In genomic region chr7:107622429-107622828, GRCh38 we compare ENCODE assay signal across 8 cellular contexts. TPM values are rescaled to one million over a fixed set of nuclear protein-coding genes. Genes with fewer than 3 reads are reported as not detected.
DNase-seq lines count a peak whose midpoint lies in the region; ATAC-seq and TF ChIP-seq lines count a peak whose summit lies in the region.

No MANE protein-coding gene starts in this region.

- POLR2A ChIA-PET in WTC11 (lab: Charles Lee) = no interaction called here

- no peaks in the 10 kb centered on the region for H3K4me1 Mint-ChIP-seq in activated T-cell treated with anti-CD3 and anti-CD28 coated beads, Interleukin-2, amount 50 U/mL, for 72 hours (ENCODE audit: low read depth)
- H3K4me1 Mint-ChIP-seq in stimulated activated naive CD8-positive, alpha-beta T cell treated with anti-CD3 and anti-CD28 coated beads, Interleukin-15, amount 100 ng/mL, for 72 hours = no peaks in the 10 kb centered on the region
- no peaks in the 10 kb centered on the region for H3K4me1 Mint-ChIP-seq in WTC11

- H3K9me3 Mint-ChIP-seq in activated T-cell treated with anti-CD3 and anti-CD28 coated beads, Interleukin-2, amount 50 U/mL, for 72 hours = peaks cover 0 to 2% of the 10 kb centered on the region in 2 donors
- no peaks in the 10 kb centered on the region for H3K9me3 Mint-ChIP-seq in stimulated activated naive CD8-positive, alpha-beta T cell treated with anti-CD3 and anti-CD28 coated beads, Interleukin-15, amount 100 ng/mL, for 72 hours
- peaks cover 7% of the 10 kb centered on the region for H3K9me3 Mint-ChIP-seq in WTC11

- DNase-seq in activated T-cell treated with anti-CD3 and anti-CD28 coated beads, Interleukin-2, amount 50 U/mL, for 72 hours = no peak
- no peak for DNase-seq in activated T-cell treated with anti-CD3 and anti-CD28 coated beads, Interleukin-2, amount 50 U/mL, for 1 hour
- peak; percentile 46 to 59 for DNase-seq in foreskin keratinocyte
- DNase-seq in stimulated activated naive CD8-positive, alpha-beta T cell treated with anti-CD3 and anti-CD28 coated beads, Interleukin-15, amount 100 ng/mL, for 72 hours = no peak
- no peak for DNase-seq in WTC11 (ENCODE audit: low spot score)
- DNase-seq in nucleus accumbens (lab: John Stamatoyannopoulos, UW) = no peak
- no peak for DNase-seq in activated CD4-positive, CD25-positive, alpha-beta regulatory T cell treated with anti-CD3 and anti-CD28 coated beads, Interleukin-2, amount 50 U/mL, for 72 hours

- H3K27ac ChIP-seq in foreskin keratinocyte = no peak overlapping the region

- ATAC-seq in activated T-cell treated with anti-CD3 and anti-CD28 coated beads, Interleukin-2, amount 50 U/mL, for 72 hours (replicated peaks in 1 of 2) = peak; percentile 62 to 95
- ATAC-seq in foreskin keratinocyte (peak; percentile 51), WTC11 (no peak)
- ATAC-seq in stimulated activated naive CD8-positive, alpha-beta T cell treated with anti-CD3 and anti-CD28 coated beads, Interleukin-15, amount 100 ng/mL, for 72 hours = peak; percentile 61

- TF ChIP-seq CTCF in foreskin keratinocyte (conservative IDR thresholded peaks at IDR 0.05) = no peak
- TF ChIP-seq CTCF in WTC11 (IDR thresholded peaks at IDR 0.05) = no peak

- no peaks in the 10 kb centered on the region for H3K27me3 Mint-ChIP-seq in activated T-cell treated with anti-CD3 and anti-CD28 coated beads, Interleukin-2, amount 50 U/mL, for 72 hours (ENCODE audit: low read depth)
- no peaks in the 10 kb centered on the region for H3K27me3 Mint-ChIP-seq in stimulated activated naive CD8-positive, alpha-beta T cell treated with anti-CD3 and anti-CD28 coated beads, Interleukin-15, amount 100 ng/mL, for 72 hours
- H3K27me3 Mint-ChIP-seq in WTC11 (ENCODE audit: low read depth) = no peaks in the 10 kb centered on the region

- no peaks in the 10 kb centered on the region for H3K27me3 ChIP-seq in foreskin keratinocyte

- CTCF ChIA-PET in WTC11 (lab: Charles Lee) = no interaction called here

- no peaks in the 10 kb centered on the region for H3K4me1 ChIP-seq in foreskin keratinocyte

- H3K36me3 Mint-ChIP-seq in activated T-cell treated with anti-CD3 and anti-CD28 coated beads, Interleukin-2, amount 50 U/mL, for 72 hours (ENCODE audit: insufficient read depth in 2 of 2) = peaks cover 0 to 6% of the 10 kb centered on the region in 2 donors
- H3K36me3 Mint-ChIP-seq in WTC11 = no peaks in the 10 kb centered on the region

- no peak overlapping the region for H3K4me3 Mint-ChIP-seq in activated T-cell treated with anti-CD3 and anti-CD28 coated beads, Interleukin-2, amount 50 U/mL, for 72 hours
- H3K4me3 Mint-ChIP-seq in stimulated activated naive CD8-positive, alpha-beta T cell treated with anti-CD3 and anti-CD28 coated beads, Interleukin-15, amount 100 ng/mL, for 72 hours = no peak overlapping the region
- no peak overlapping the region for H3K4me3 Mint-ChIP-seq in WTC11

- no peak overlapping the region for H3K27ac Mint-ChIP-seq in activated T-cell treated with anti-CD3 and anti-CD28 coated beads, Interleukin-2, amount 50 U/mL, for 72 hours
- no peak overlapping the region for H3K27ac Mint-ChIP-seq in stimulated activated naive CD8-positive, alpha-beta T cell treated with anti-CD3 and anti-CD28 coated beads, Interleukin-15, amount 100 ng/mL, for 72 hours
- H3K27ac Mint-ChIP-seq in WTC11 = no peak overlapping the region

TF ChIP-seq in PFSK-1, 5 proteins besides CTCF, POLR2A, EP300 and RAD21:
- TF ChIP-seq SIN3A (IDR thresholded peaks at IDR 0.05; ENCODE audit: borderline replicate concordance, insufficient read depth, low read length) (no peak), POLR2AphosphoS5 (IDR thresholded peaks at IDR 0.05; ENCODE audit: low read depth, low read length) (peak; percentile 36; the same call in 1 of the 2 replicates), TAF1 (IDR thresholded peaks at IDR 0.05; ENCODE audit: borderline replicate concordance, insufficient read depth, low read length) (no peak)

TF ChIP-seq in WTC11, 78 proteins besides CTCF, POLR2A, EP300 and RAD21 (continues in another document):
- TF ChIP-seq AFF4 (CRISPR knock-in tag; IDR thresholded peaks at IDR 0.05; ENCODE audit: borderline replicate concordance) (no peak), GTF2I (CRISPR knock-in tag; conservative IDR thresholded peaks at IDR 0.05) (no peak), CDX4 (CRISPR knock-in tag; IDR thresholded peaks at IDR 0.05; ENCODE audit: borderline replicate concordance) (no peak), ERG (CRISPR knock-in tag; IDR thresholded peaks at IDR 0.05) (no peak), E2F5 (CRISPR knock-in tag; IDR thresholded peaks at IDR 0.05) (no peak), ZNF423 (CRISPR knock-in tag; IDR thresholded peaks at IDR 0.05) (no peak), ATF1 (CRISPR knock-in tag; IDR thresholded peaks at IDR 0.05) (no peak), ZNF138 (CRISPR knock-in tag; conservative IDR thresholded peaks at IDR 0.05) (no peak), OVOL2 (CRISPR knock-in tag; IDR thresholded peaks at IDR 0.05; ENCODE audit: borderline replicate concordance) (no peak)

RNA-seq across cellular contexts. Expression of gene SLC26A4, which starts 38.2 kb away (rescaled TPM):
- 10 to 100 TPM in 1 of 2 donors, 1 to 10 TPM in 1; 7.9 to 18.3 TPM for total RNA-seq in activated T-cell treated with anti-CD3 and anti-CD28 coated beads, Interleukin-2, amount 50 U/mL, for 72 hours
- 1.3 TPM for polyA plus RNA-seq in PFSK-1 (2012; ENCODE audit: insufficient read length, low read depth)
- 0.07 and 0.14 TPM in 2 replicates for total RNA-seq in foreskin keratinocyte
- polyA plus RNA-seq in foreskin keratinocyte = 0.01 and 0.12 TPM in 2 replicates
- total RNA-seq in WTC11 (2021) = 0.09 to 0.22 TPM in 2 of 3 replicates, not detected in the other

RNA-seq across cellular contexts. Expression of gene BCAP29, which starts 42.4 kb away (rescaled TPM):
- 10 to 100 TPM; 37.8 to 44.3 TPM for total RNA-seq in activated T-cell treated with anti-CD3 and anti-CD28 coated beads, Interleukin-2, amount 50 U/mL, for 72 hours
- polyA plus RNA-seq in PFSK-1 (2012; ENCODE audit: insufficient read length, low read depth) = 26.2 TPM
- 70.4 and 80.3 TPM in 2 replicates for total RNA-seq in foreskin keratinocyte
- polyA plus RNA-seq in foreskin keratinocyte = 42.4 and 43.4 TPM in 2 replicates
- total RNA-seq in WTC11 (2021) = 14.5 to 19.6 TPM (median 19.0 TPM) in 3 replicates

RNA-seq across cellular contexts. Expression of gene DUS4L, which starts 58.7 kb away (rescaled TPM):
- total RNA-seq in activated T-cell treated with anti-CD3 and anti-CD28 coated beads, Interleukin-2, amount 50 U/mL, for 72 hours = 10 to 100 TPM; 14.9 to 16.3 TPM
- polyA plus RNA-seq in PFSK-1 (2012; ENCODE audit: insufficient read length, low read depth) = 3.5 TPM
- 11.6 and 11.9 TPM in 2 replicates for total RNA-seq in foreskin keratinocyte
- 7.3 and 8.7 TPM in 2 replicates for polyA plus RNA-seq in foreskin keratinocyte
- 10.0 to 15.3 TPM (median 10.4 TPM) in 3 replicates for total RNA-seq in WTC11 (2021)

RNA-seq across cellular contexts. Expression of gene COG5, which starts 58.7 kb away (rescaled TPM):
- 10 to 100 TPM; 30.4 to 55.5 TPM for total RNA-seq in activated T-cell treated with anti-CD3 and anti-CD28 coated beads, Interleukin-2, amount 50 U/mL, for 72 hours
- polyA plus RNA-seq in PFSK-1 (2012; ENCODE audit: insufficient read length, low read depth) = 57.9 TPM
- 46.5 and 48.4 TPM in 2 replicates for total RNA-seq in foreskin keratinocyte
- polyA plus RNA-seq in foreskin keratinocyte = 12.8 and 14.9 TPM in 2 replicates
- total RNA-seq in WTC11 (2021) = 23.3 to 24.5 TPM (median 23.8 TPM) in 3 replicates

Comparison
In these comparisons a context has a peak if more than half of its experiments do, and no peak if none do; other contexts are left out.
1. DNase-seq: peak in foreskin keratinocyte (2 of 2); none in activated T-cell treated with anti-CD3 and anti-CD28 coated beads, Interleukin-2, amount 50 U/mL, for 72 hours (0 of 2), activated T-cell treated with anti-CD3 and anti-CD28 coated beads, Interleukin-2, amount 50 U/mL, for 1 hour (single experiment), stimulated activated naive CD8-positive, alpha-beta T cell treated with anti-CD3 and anti-CD28 coated beads, Interleukin-15, amount 100 ng/mL, for 72 hours (0 of 2), WTC11 (single experiment), nucleus accumbens (0 of 56) and activated CD4-positive, CD25-positive, alpha-beta regulatory T cell treated with anti-CD3 and anti-CD28 coated beads, Interleukin-2, amount 50 U/mL, for 72 hours (single experiment).